26 cellular contexts compared by ENCODE assay signal in genomic region chr1:221948459-221948858, GRCh38.
"Had no signal": no experiment of that assay in that cellular context is flagged by ENCODE, and none has a peak within 500 bp of the region (broad histone marks: within the 10 kb centered on the region; RNA-seq: fewer than 3 reads in every experiment).

No MANE protein-coding gene starts in this region.

- H3K27me3 ChIP-seq: gastroesophageal sphincter, hepatocyte, ovary, stomach, tibial artery had no signal

- H3K27ac ChIP-seq: gastroesophageal sphincter, hepatocyte, ovary, prostate gland, stomach, tibial artery had no signal

- H3K9me3 ChIP-seq: ovary, prostate gland had no signal

- ATAC-seq: activated CD8-positive, alpha-beta T cell treated with anti-CD3 and anti-CD28 coated beads for 36 hours; activated naive CD8-positive, alpha-beta T cell treated with anti-CD3 and anti-CD28 coated beads, Interleukin-2, amount 50 U/mL, for 24 hours; activated T-cell treated with anti-CD3 and anti-CD28 coated beads, Interleukin-2, amount 50 U/mL, for 4 hours; activated T-helper 17 cell treated with anti-CD3 and anti-CD28 coated beads, Interleukin-2, amount 50 U/mL, for 72 hours; gastroesophageal sphincter; left colon; naive thymus-derived CD4-positive, alpha-beta T cell; sciatic nerve; stimulated activated naive B cell treated with anti-CD40 and anti-IgM and Interleukin-4, amounts not matched to agents 10 μg/mL and 1 μg/mL and 100 μg/mL, for 72 hours; T-helper 17 cell; WTC11 had no signal

- H2AFZ ChIP-seq: hepatocyte had no signal

- DNase-seq: activated CD4-positive, alpha-beta T cell treated with anti-CD3 and anti-CD28 coated beads for 1 hour; activated CD4-positive, alpha-beta T cell treated with anti-CD3 and anti-CD28 coated beads, Interleukin-2, amount 50 U/mL, for 1 hour; activated CD8-positive, alpha-beta T cell treated with anti-CD3 and anti-CD28 coated beads for 36 hours; activated naive CD8-positive, alpha-beta T cell treated with anti-CD3 and anti-CD28 coated beads, Interleukin-2, amount 50 U/mL, for 24 hours; activated T-cell treated with anti-CD3 and anti-CD28 coated beads, Interleukin-2, amount 50 U/mL, for 4 hours; amygdala; dermis blood vessel endothelial cell; effector CD8-positive, alpha-beta T cell; erythroblast; left colon; naive thymus-derived CD4-positive, alpha-beta T cell; ovary; retina; small intestine; stimulated activated CD4-positive, alpha-beta T cell treated with anti-CD3 and anti-CD28 coated beads, Interleukin-2, amount 100 ng/mL, for 24 hours; stimulated activated naive B cell treated with anti-CD40 and anti-IgM and Interleukin-4, amounts not matched to agents 10 μg/mL and 1 μg/mL and 100 μg/mL, for 72 hours; stomach; T-helper 17 cell; T1000; tibial artery had no signal

- H3K36me3 ChIP-seq: gastroesophageal sphincter, ovary, prostate gland, stomach, tibial artery had no signal

- H3K4me2 ChIP-seq: hepatocyte had no signal

- H3K79me2 ChIP-seq: hepatocyte had no signal

- H3K4me3 ChIP-seq: gastroesophageal sphincter, hepatocyte, ovary, prostate gland, stomach, tibial artery had no signal

- H3K4me1 ChIP-seq: gastroesophageal sphincter, prostate gland, stomach, tibial artery had no signal
